In the genomic region with DNA sequence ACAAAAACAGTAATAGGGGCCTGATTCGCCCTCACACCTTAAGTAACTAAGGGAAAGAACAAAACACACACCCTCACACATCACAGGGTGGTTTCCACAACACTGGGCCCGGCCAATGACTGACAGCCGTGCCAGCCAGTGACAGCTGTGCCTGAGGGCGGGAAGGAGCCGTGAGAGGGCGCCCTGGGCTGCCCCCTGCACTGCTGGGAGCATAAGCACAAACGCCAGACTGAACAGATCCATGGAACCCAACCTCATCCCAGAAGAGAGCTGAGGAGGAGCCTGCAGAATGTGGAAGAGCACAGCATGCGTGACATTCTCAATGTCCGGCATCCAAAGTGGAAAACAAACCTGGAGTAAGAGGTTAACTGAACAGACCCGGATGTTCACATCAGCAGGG, we compare ENCODE assay signal across 10 cellular contexts. TPM values are rescaled to one million over a fixed set of nuclear protein-coding genes. Genes with fewer than 3 reads are reported as not detected.
DNase-seq lines count a peak whose midpoint lies in the region; ATAC-seq, FAIRE-seq and TF ChIP-seq lines count a peak whose summit lies in the region.
"Had no signal": no experiment of that assay in that cellular context is flagged by ENCODE, and none has a peak within 500 bp of the region (broad histone marks: within the 10 kb centered on the region; RNA-seq: fewer than 3 reads in every experiment).

No MANE protein-coding gene starts in this region.

- H2AFZ ChIP-seq in GM12878 (ENCODE audit: control insufficient read depth, low read depth, low read length) = no peak overlapping the region

- RAD21 ChIA-PET in GM12878 (lab: Charles Lee; ENCODE audit: unreplicated experiment) = interaction anchor here (0.7 kb wide), 1 partner anchor 64 kb away, joined by 3 read pairs; no protein-coding TSS in a partner anchor

- in situ Hi-C loops in GM12878 (cut with MboI) = no loop called here

- no peaks in the 10 kb centered on the region for H3K27me3 Mint-ChIP-seq in activated naive CD4-positive, alpha-beta T cell treated with anti-CD3 and anti-CD28 coated beads, Interleukin-2, amount 10 ng/mL, durations not matched to agents 7 days and 5 days

- SMC1A ChIA-PET in GM12878 (lab: Charles Lee; ENCODE audit: uncharacterized antibody, unreplicated experiment) = no interaction called here

- DNase-seq in activated naive CD4-positive, alpha-beta T cell treated with Interleukin-2 at 50 U/mL for 16 hours = peak; percentile 71
- no peak for DNase-seq in activated naive CD4-positive, alpha-beta T cell treated with anti-CD3 and anti-CD28 coated beads, Interleukin-2, amount 10 ng/mL, durations not matched to agents 7 days and 5 days
- no peak for DNase-seq in GM12878 (ENCODE audit: low read depth, low spot score)
- no peak for DNase-seq in lung (ENCODE audit: low spot score)
- DNase-seq in stimulated activated CD8-positive, alpha-beta memory T cell treated with anti-CD3 and anti-CD28 coated beads, Interleukin-7, amount 100 ng/mL, for 48 hours (ENCODE audit: extremely low read depth in 1 of 2, low read depth in 1 of 2) = peak; percentile 39 to 62
- DNase-seq in DMS79 treated with DMSO at 0.1 percent for 48 hours (lab: John Stamatoyannopoulos, UW) = no peak
- no peak for DNase-seq in NCI-H187 treated with DMSO at 0.1 percent for 48 hours (lab: John Stamatoyannopoulos, UW)
- no peak for DNase-seq in SW480 (ENCODE audit: low spot score)

- no peaks in the 10 kb centered on the region; the same call in 1 of the 2 replicates for H3K79me2 ChIP-seq in GM12878 (ENCODE audit: control insufficient read depth, insufficient read depth, low read length)

- peak; percentile 64 for ATAC-seq in GM12878
- peak; percentile 19 for ATAC-seq in lung (ENCODE audit: insufficient read depth, low FRiP score)

- no peaks in the 10 kb centered on the region for H3K4me1 ChIP-seq in GM12878 (ENCODE audit: control insufficient read depth, insufficient read depth, low read length)
- H3K4me1 ChIP-seq in lung (ENCODE audit: control insufficient read depth in 2 of 2, insufficient read depth in 2 of 2, low read length in 2 of 2) = no peaks in the 10 kb centered on the region
- H3K4me1 ChIP-seq: BLaER1 had no signal

- intact Hi-C loops in GM12878 (cut with micrococcal nuclease; ENCODE audit: unreplicated experiment) = no loop called here

- H3K27ac Mint-ChIP-seq in activated naive CD4-positive, alpha-beta T cell treated with anti-CD3 and anti-CD28 coated beads, Interleukin-2, amount 10 ng/mL, durations not matched to agents 7 days and 5 days = no peak overlapping the region

- H3K9me3 ChIP-seq in GM12878 (replicated peaks; ENCODE audit: control insufficient read depth, insufficient read depth, low read length) (no peaks in the 10 kb centered on the region; the same call in 2 of the 3 replicates), lung (ENCODE audit: control insufficient read depth in 2 of 2, insufficient read depth in 1 of 2, low read length in 1 of 2) (no peaks in the 10 kb centered on the region)

- no peak overlapping the region for H3K4me3 Mint-ChIP-seq in activated naive CD4-positive, alpha-beta T cell treated with anti-CD3 and anti-CD28 coated beads, Interleukin-2, amount 10 ng/mL, durations not matched to agents 7 days and 5 days

- CTCF ChIA-PET in activated naive CD4-positive, alpha-beta T cell treated with anti-CD3 and anti-CD28 coated beads, Interleukin-2, amount 10 ng/mL, durations not matched to agents 7 days and 5 days (lab: Charles Lee) = no interaction called here
- CTCF ChIA-PET in GM12878 (lab: Yijun Ruan, JAX) = no interaction called here

- TF ChIP-seq POLR2A in GM12878 (IDR thresholded peaks at IDR 0.05; ENCODE audit: low read depth, low read length) = peak; percentile 41; the same call in 1 of the 2 replicates

- POLR2A ChIA-PET in GM12878 (lab: Charles Lee) = interaction anchor here (0.7 kb wide), 1 partner anchor 52 kb away, joined by 6 read pairs; no protein-coding TSS in a partner anchor

- H3K4me1 Mint-ChIP-seq in activated naive CD4-positive, alpha-beta T cell treated with anti-CD3 and anti-CD28 coated beads, Interleukin-2, amount 10 ng/mL, durations not matched to agents 7 days and 5 days = peaks cover 1% of the 10 kb centered on the region

- no peak overlapping the region for H3K4me3 ChIP-seq in GM12878
- no peak overlapping the region for H3K4me3 ChIP-seq in lung
- H3K4me3 ChIP-seq: BLaER1 had no signal

- no peak for TF ChIP-seq RAD21 in GM12878 (IDR thresholded peaks at IDR 0.05; ENCODE audit: insufficient read depth, low read depth, low read length)

- no peak overlapping the region for H3K4me2 ChIP-seq in GM12878 (ENCODE audit: control insufficient read depth, insufficient read depth)
- H3K4me2 ChIP-seq: BLaER1 had no signal

- H3K27ac ChIP-seq in GM12878 (ENCODE audit: control insufficient read depth, insufficient read depth) (no peak overlapping the region), lung (ENCODE audit: low read depth in 1 of 2, low read length in 1 of 2) (no peak overlapping the region)
- H3K27ac ChIP-seq: BLaER1 had no signal

- no peak overlapping the region for H3K9ac ChIP-seq in GM12878 (ENCODE audit: control insufficient read depth, insufficient read depth, low read length)
- H3K9ac ChIP-seq: BLaER1 had no signal

- peaks cover 75% of the 10 kb centered on the region for H3K36me3 Mint-ChIP-seq in activated naive CD4-positive, alpha-beta T cell treated with anti-CD3 and anti-CD28 coated beads, Interleukin-2, amount 10 ng/mL, durations not matched to agents 7 days and 5 days

- no peak for TF ChIP-seq CTCF in GM12878 (IDR thresholded peaks at IDR 0.05 in 2 of 3, conservative IDR thresholded peaks at IDR 0.05 in 1 of 3; ENCODE audit: control insufficient read depth in 2 of 3, extremely low read depth in 1 of 3, insufficient read depth in 1 of 3, low read depth in 3 of 3, low read length in 3 of 3)
- no peak for TF ChIP-seq CTCF in lung (IDR thresholded peaks at IDR 0.05; ENCODE audit: control extremely low read depth, extremely low read depth)

- no peaks in the 10 kb centered on the region for H3K27me3 ChIP-seq in GM12878 (replicated peaks in 1 of 2; ENCODE audit: control insufficient read depth in 2 of 2, insufficient read depth in 2 of 2, low read length in 1 of 2)
- H3K27me3 ChIP-seq in lung (ENCODE audit: control insufficient read depth, insufficient read depth) = no peaks in the 10 kb centered on the region
- H3K27me3 ChIP-seq: BLaER1 had no signal

- no peaks in the 10 kb centered on the region; the same call in 1 of the 2 replicates for H4K20me1 ChIP-seq in GM12878 (ENCODE audit: control insufficient read depth, insufficient read depth)

- 92% methylated on average over 10 of the region's 10 CpGs for WGBS in GM12878 (ENCODE audit: insufficient coverage, insufficient replicate concordance, low lambda C conversion rate, missing lambda C conversion rate)
- 76 to 82% methylated on average over 10 of the region's 10 CpGs for WGBS in lung, 2 donors

- TF ChIP-seq EP300 in GM12878 (IDR thresholded peaks at IDR 0.05; ENCODE audit: borderline replicate concordance in 1 of 2, control insufficient read depth in 1 of 2, low read depth in 2 of 2, low read length in 2 of 2) = no peak

- no peak for FAIRE-seq in GM12878 (lab: Jason Lieb, UNC)

- peaks cover 4% of the 10 kb centered on the region for H3K9me3 Mint-ChIP-seq in activated naive CD4-positive, alpha-beta T cell treated with anti-CD3 and anti-CD28 coated beads, Interleukin-2, amount 10 ng/mL, durations not matched to agents 7 days and 5 days

- no TSS peak for BruUV-seq in GM12878 (replicated peaks; lab: Mats Ljungman, UMichigan)

- H3K36me3 ChIP-seq in GM12878 (ENCODE audit: control insufficient read depth in 2 of 2, insufficient read depth in 2 of 2, low read length in 1 of 2) = peaks cover 42 to 44% of the 10 kb centered on the region in 2 experiments
- H3K36me3 ChIP-seq in lung (ENCODE audit: control insufficient read depth in 2 of 2, insufficient read depth in 2 of 2, low read length in 2 of 2) = peaks cover 28 to 66% of the 10 kb centered on the region in 2 donors

RNA-seq across cellular contexts. Expression of gene CSNK1D, which starts 16.0 kb away (rescaled TPM):
- total RNA-seq in GM12878 (2013; cell fraction: nucleolus; rRNA removed) = 85.1 and 93.8 TPM in 2 replicates
- total RNA-seq in GM12878 (2014; rRNA removed) = 17.3 and 25.0 TPM in 2 replicates
- total RNA-seq in GM12878 (2014; rRNA removed; fragmentation: Illumina TruSeq; extraction: Trizol) = 26.4 and 27.8 TPM in 2 replicates
- 85.5 and 94.2 TPM in 2 replicates for total RNA-seq in GM12878 (2021)
- polyA plus RNA-seq in GM12878 (2011; ENCODE audit: low read depth) = 42.9 TPM
- polyA plus RNA-seq in GM12878 (2011; rRNA removed) = 40.7 and 54.4 TPM in 2 replicates
- polyA plus RNA-seq in GM12878 (2011; cell fraction: cytosol; rRNA removed) = 58.6 and 69.9 TPM in 2 replicates
- polyA plus RNA-seq in GM12878 (2011; cell fraction: nucleus; rRNA removed) = 236 and 302 TPM in 2 replicates
- polyA plus RNA-seq in GM12878 (2012) = 62.0 and 78.9 TPM in 2 replicates
- 72.5 and 105 TPM in 2 replicates for polyA plus RNA-seq in GM12878 (2014; fragmentation: Illumina TruSeq; extraction: Trizol)
- polyA plus RNA-seq in GM12878 (2014; fragmentation: Nextera tagmentation; extraction: Ambion mirVana) = 10 to 100 TPM in 1 of 2 experiments, 1 to 10 TPM in 1; 5.7 to 13.0 TPM
- 74.9 and 90.3 TPM in 2 replicates for polyA plus RNA-seq in GM12878 (2014; rRNA removed)
- 10 to 100 TPM; 61.8 to 63.4 TPM for polyA plus RNA-seq in GM12878 (2016; fragmentation: Nextera tagmentation; extraction: Ambion mirVana)
- 53.9 and 56.8 TPM in 2 replicates for polyA minus RNA-seq in GM12878 (2011; rRNA and poly(A)+ RNA removed)
- polyA minus RNA-seq in GM12878 (2011; cell fraction: cytosol; rRNA and poly(A)+ RNA removed) = 25.1 and 26.0 TPM in 2 replicates
- 38.6 and 73.4 TPM in 2 replicates for polyA minus RNA-seq in GM12878 (2011; cell fraction: nucleus; rRNA and poly(A)+ RNA removed)
- 100 to 1,000 TPM in 1 of 2 donors, 10 to 100 TPM in 1; 72.7 to 160 TPM for total RNA-seq in lung
- 100 to 1,000 TPM; 110 to 137 TPM for polyA plus RNA-seq in lung

RNA-seq across cellular contexts. Expression of gene SLC16A3, which starts 28.6 kb away (rescaled TPM):
- total RNA-seq in GM12878 (2013; cell fraction: nucleolus; rRNA removed) = 264 and 312 TPM in 2 replicates
- 33.4 and 37.8 TPM in 2 replicates for total RNA-seq in GM12878 (2014; rRNA removed)
- total RNA-seq in GM12878 (2014; rRNA removed; fragmentation: Illumina TruSeq; extraction: Trizol) = 10.2 and 10.3 TPM in 2 replicates
- total RNA-seq in GM12878 (2021) = 46.5 and 49.5 TPM in 2 replicates
- polyA plus RNA-seq in GM12878 (2011; ENCODE audit: low read depth) = 24.0 TPM
- 18.0 and 44.4 TPM in 2 replicates for polyA plus RNA-seq in GM12878 (2011; rRNA removed)
- polyA plus RNA-seq in GM12878 (2011; cell fraction: cytosol; rRNA removed) = 60.2 and 98.5 TPM in 2 replicates
- polyA plus RNA-seq in GM12878 (2011; cell fraction: nucleus; rRNA removed) = 75.2 and 100 TPM in 2 replicates
- 102 and 145 TPM in 2 replicates for polyA plus RNA-seq in GM12878 (2012)
- polyA plus RNA-seq in GM12878 (2014; fragmentation: Illumina TruSeq; extraction: Trizol) = 0.44 and 4.6 TPM in 2 replicates
- 1 to 10 TPM in 1 of 2 experiments, under 1 TPM in 1; 0.10 to 1.2 TPM for polyA plus RNA-seq in GM12878 (2014; fragmentation: Nextera tagmentation; extraction: Ambion mirVana)
- polyA plus RNA-seq in GM12878 (2014; rRNA removed) = 30.0 and 33.0 TPM in 2 replicates
- 1 to 10 TPM; 4.3 to 5.7 TPM for polyA plus RNA-seq in GM12878 (2016; fragmentation: Nextera tagmentation; extraction: Ambion mirVana)
- polyA minus RNA-seq in GM12878 (2011; rRNA and poly(A)+ RNA removed) = 47.3 and 89.5 TPM in 2 replicates
- polyA minus RNA-seq in GM12878 (2011; cell fraction: cytosol; rRNA and poly(A)+ RNA removed) = 32.2 and 37.6 TPM in 2 replicates
- 66.3 and 84.2 TPM in 2 replicates for polyA minus RNA-seq in GM12878 (2011; cell fraction: nucleus; rRNA and poly(A)+ RNA removed)
- 100 to 1,000 TPM in 1 of 2 donors, 10 to 100 TPM in 1; 31.0 to 154 TPM for total RNA-seq in lung
- 100 to 1,000 TPM in 1 of 2 donors, 10 to 100 TPM in 1; 33.2 to 309 TPM for polyA plus RNA-seq in lung

RNA-seq across cellular contexts. Expression of gene CCDC57, which starts 44.8 kb away (rescaled TPM):
- total RNA-seq in GM12878 (2013; cell fraction: nucleolus; rRNA removed) = 92.3 and 116 TPM in 2 replicates
- total RNA-seq in GM12878 (2014; rRNA removed) = 43.0 and 49.0 TPM in 2 replicates
- total RNA-seq in GM12878 (2014; rRNA removed; fragmentation: Illumina TruSeq; extraction: Trizol) = 36.9 and 42.5 TPM in 2 replicates
- 69.1 and 74.1 TPM in 2 replicates for total RNA-seq in GM12878 (2021)
- 82.9 TPM for polyA plus RNA-seq in GM12878 (2011; ENCODE audit: low read depth)
- 16.2 and 30.5 TPM in 2 replicates for polyA plus RNA-seq in GM12878 (2011; rRNA removed)
- 93.0 and 152 TPM in 2 replicates for polyA plus RNA-seq in GM12878 (2011; cell fraction: cytosol; rRNA removed)
- polyA plus RNA-seq in GM12878 (2011; cell fraction: nucleus; rRNA removed) = 97.1 and 115 TPM in 2 replicates
- polyA plus RNA-seq in GM12878 (2012) = 44.5 and 61.4 TPM in 2 replicates
- 7.2 and 29.3 TPM in 2 replicates for polyA plus RNA-seq in GM12878 (2014; fragmentation: Illumina TruSeq; extraction: Trizol)
- polyA plus RNA-seq in GM12878 (2014; fragmentation: Nextera tagmentation; extraction: Ambion mirVana) = 10 to 100 TPM in 1 of 2 experiments, 1 to 10 TPM in 1; 5.4 to 18.0 TPM
- polyA plus RNA-seq in GM12878 (2014; rRNA removed) = 123 and 135 TPM in 2 replicates
- 10 to 100 TPM; 77.2 to 80.3 TPM for polyA plus RNA-seq in GM12878 (2016; fragmentation: Nextera tagmentation; extraction: Ambion mirVana)
- polyA minus RNA-seq in GM12878 (2011; rRNA and poly(A)+ RNA removed) = 9.0 and 23.6 TPM in 2 replicates
- polyA minus RNA-seq in GM12878 (2011; cell fraction: cytosol; rRNA and poly(A)+ RNA removed) = 7.8 and 11.4 TPM in 2 replicates
- 13.3 and 20.4 TPM in 2 replicates for polyA minus RNA-seq in GM12878 (2011; cell fraction: nucleus; rRNA and poly(A)+ RNA removed)
- total RNA-seq in lung = 10 to 100 TPM; 33.2 to 89.4 TPM
- polyA plus RNA-seq in lung = 100 to 1,000 TPM in 1 of 2 donors, 10 to 100 TPM in 1; 60.4 to 128 TPM

RNA-seq across cellular contexts. Expression of gene CD7, which starts 59.9 kb away (rescaled TPM):
- not detected in 2 replicates for total RNA-seq in GM12878 (2013; cell fraction: nucleolus; rRNA removed)
- not detected in 2 replicates for total RNA-seq in GM12878 (2014; rRNA removed)
- total RNA-seq in GM12878 (2014; rRNA removed; fragmentation: Illumina TruSeq; extraction: Trizol) = not detected in 2 replicates
- total RNA-seq in GM12878 (2021) = 0.33 TPM in 1 of 2 replicates, not detected in the other
- polyA plus RNA-seq in GM12878 (2011; ENCODE audit: low read depth) = not detected
- polyA plus RNA-seq in GM12878 (2011; rRNA removed) = not detected in 2 replicates
- 0.07 and 0.18 TPM in 2 replicates for polyA plus RNA-seq in GM12878 (2011; cell fraction: cytosol; rRNA removed)
- polyA plus RNA-seq in GM12878 (2011; cell fraction: nucleus; rRNA removed) = 0.33 and 0.53 TPM in 2 replicates
- polyA plus RNA-seq in GM12878 (2012) = 0.14 TPM in 1 of 2 replicates, not detected in the other
- not detected in 2 replicates for polyA plus RNA-seq in GM12878 (2014; fragmentation: Illumina TruSeq; extraction: Trizol)
- polyA plus RNA-seq in GM12878 (2014; fragmentation: Nextera tagmentation; extraction: Ambion mirVana) = not detected
- polyA plus RNA-seq in GM12878 (2014; rRNA removed) = 0.60 TPM in 1 of 2 replicates, not detected in the other
- not detected for polyA plus RNA-seq in GM12878 (2016; fragmentation: Nextera tagmentation; extraction: Ambion mirVana)
- polyA minus RNA-seq in GM12878 (2011; rRNA and poly(A)+ RNA removed) = not detected in 2 replicates
- polyA minus RNA-seq in GM12878 (2011; cell fraction: cytosol; rRNA and poly(A)+ RNA removed) = not detected in 2 replicates
- polyA minus RNA-seq in GM12878 (2011; cell fraction: nucleus; rRNA and poly(A)+ RNA removed) = 0.19 TPM in 1 of 2 replicates, not detected in the other
- 1 to 10 TPM; 2.3 to 7.0 TPM for total RNA-seq in lung
- 10 to 100 TPM in 1 of 2 donors, 1 to 10 TPM in 1; 5.3 to 10.7 TPM for polyA plus RNA-seq in lung
- total RNA-seq: NCI-H460 had no signal

Comparison
In these comparisons a context has a peak if more than half of its experiments do, and no peak if none do; other contexts are left out.
1. DNase-seq: peak in activated naive CD4-positive, alpha-beta T cell treated with Interleukin-2 at 50 U/mL for 16 hours (single experiment) and stimulated activated CD8-positive, alpha-beta memory T cell treated with anti-CD3 and anti-CD28 coated beads, Interleukin-7, amount 100 ng/mL, for 48 hours (2 of 2); none in activated naive CD4-positive, alpha-beta T cell treated with anti-CD3 and anti-CD28 coated beads, Interleukin-2, amount 10 ng/mL, durations not matched to agents 7 days and 5 days (single experiment), GM12878 (single experiment), lung (single experiment), DMS79 treated with DMSO at 0.1 percent for 48 hours (single experiment), NCI-H187 treated with DMSO at 0.1 percent for 48 hours (single experiment) and SW480 (single experiment).